In genomic region chr12:88889326-88890110, GRCh38 we compare ENCODE assay signal across 28 cellular contexts.
DNase-seq lines count a peak whose midpoint lies in the region; ATAC-seq, FAIRE-seq and TF ChIP-seq lines count a peak whose summit lies in the region.
"Had no signal": no experiment of that assay in that cellular context is flagged by ENCODE, and none has a peak within 500 bp of the region (broad histone marks: within the 10 kb centered on the region; RNA-seq: fewer than 3 reads in every experiment).

No MANE protein-coding gene starts in this region.

- intact Hi-C loops in IMR-90 (cut with micrococcal nuclease), result no loop called here
- intact Hi-C loops in mammary epithelial cell (cut with micrococcal nuclease), result no loop called here
- intact Hi-C loops in heart right ventricle (cut with DNase I), result no loop called here

- no peak overlapping the region for H4K5ac ChIP-seq in IMR-90 (ENCODE audit: low read depth, low read length)

- no peaks in the 10 kb centered on the region for H3K9me3 ChIP-seq in A549
- no peaks in the 10 kb centered on the region for H3K9me3 ChIP-seq in IMR-90 (ENCODE audit: control insufficient read depth, insufficient read depth, low read length)
- H3K9me3 ChIP-seq in mammary epithelial cell (replicated peaks; ENCODE audit: insufficient read depth, low read length), result no peaks in the 10 kb centered on the region
- no peaks in the 10 kb centered on the region for H3K9me3 ChIP-seq in heart right ventricle
- H3K9me3 ChIP-seq: BLaER1 treated with 17β-estradiol and CSF1 and Interleukin-3, amounts not matched to agents 10 nM and 100 nM; lower lobe of right lung; sigmoid colon; upper lobe of left lung had no signal

- no peak overlapping the region for H2AK9ac ChIP-seq in IMR-90 (replicated peaks; ENCODE audit: low read depth, low read length, poor library complexity)

- H3K36me3 ChIP-seq in IMR-90 (ENCODE audit: control insufficient read depth, insufficient read depth, low read length) (no peaks in the 10 kb centered on the region), mammary epithelial cell (ENCODE audit: insufficient read depth, low read length) (no peaks in the 10 kb centered on the region), heart right ventricle (no peaks in the 10 kb centered on the region)
- H3K36me3 ChIP-seq: BLaER1 treated with 17β-estradiol and CSF1 and Interleukin-3, amounts not matched to agents 10 nM and 100 nM; lower lobe of right lung; sigmoid colon; upper lobe of left lung had no signal

- H4K20me1 ChIP-seq in IMR-90 (ENCODE audit: insufficient read depth, low read length) (no peaks in the 10 kb centered on the region), mammary epithelial cell (ENCODE audit: insufficient read depth, low read length) (no peaks in the 10 kb centered on the region)
- H4K20me1 ChIP-seq: BLaER1 treated with 17β-estradiol and CSF1 and Interleukin-3, amounts not matched to agents 10 nM and 100 nM had no signal

- TF ChIP-seq RAD21 in A549 (conservative IDR thresholded peaks at IDR 0.05 in 1 of 2, IDR thresholded peaks at IDR 0.05 in 1 of 2) (no peak), IMR-90 (IDR thresholded peaks at IDR 0.05; ENCODE audit: low read length) (no peak)

- POLR2A ChIA-PET in A549 (lab: Yijun Ruan, JAX), result no interaction called here
- POLR2A ChIA-PET in IMR-90 (lab: Charles Lee; ENCODE audit: unreplicated experiment), result no interaction called here

- no TSS peak for BruUV-seq in IMR-90 (replicated peaks; lab: Mats Ljungman, UMichigan)
- no TSS peak for BruUV-seq in mammary epithelial cell (replicated peaks; lab: Mats Ljungman, UMichigan)

- no peak overlapping the region for H4K91ac ChIP-seq in IMR-90 (ENCODE audit: insufficient read depth, low read depth, low read length)

- H3K27me3 Mint-ChIP-seq in activated T-cell treated with anti-CD3 and anti-CD28 coated beads, Interleukin-2, amount 50 U/mL, for 72 hours (ENCODE audit: low read depth), result no peaks in the 10 kb centered on the region
- H3K27me3 Mint-ChIP-seq: central memory CD8-positive, alpha-beta T cell; progenitor cell of endocrine pancreas had no signal

- no peak overlapping the region for H3K23ac ChIP-seq in IMR-90 (ENCODE audit: low read depth, low read length)

- no peaks in the 10 kb centered on the region for H3K27me3 ChIP-seq in IMR-90 (ENCODE audit: control insufficient read depth, insufficient read depth, low read length)
- no peaks in the 10 kb centered on the region for H3K27me3 ChIP-seq in mammary epithelial cell (ENCODE audit: insufficient read depth, low read length)
- no peaks in the 10 kb centered on the region for H3K27me3 ChIP-seq in heart right ventricle
- H3K27me3 ChIP-seq: BLaER1 treated with 17β-estradiol and CSF1 and Interleukin-3, amounts not matched to agents 10 nM and 100 nM; dorsolateral prefrontal cortex; sigmoid colon; upper lobe of left lung had no signal

- DNase-seq in A549 (ENCODE audit: low read depth in 1 of 2, low spot score in 1 of 2), result no peak
- peak; percentile 70 for DNase-seq in IMR-90
- peak; percentile 36 for DNase-seq in mammary epithelial cell
- peak; percentile 16 for DNase-seq in fibroblast of the conjunctiva (ENCODE audit: low read depth)
- DNase-seq in activated T-cell treated with anti-CD3 and anti-CD28 coated beads, Interleukin-2, amount 50 U/mL, for 72 hours, result no peak
- no peak for DNase-seq in superior temporal gyrus (ENCODE audit: extremely low spot score)
- no peak for DNase-seq in heart right ventricle
- DNase-seq: 8988T; activated CD4-positive, alpha-beta T cell treated with anti-CD3 and anti-CD28 coated beads for 4 hours; activated naive CD4-positive, alpha-beta T cell treated with Interleukin-2 at 50 U/mL for 16 hours; activated T-cell treated with anti-CD3 and anti-CD28 coated beads, Interleukin-2, amount 50 U/mL, for 4 hours; amniotic stem cell; COR-L47; DMS79 treated with DMSO at 0.1 percent for 48 hours; dorsolateral prefrontal cortex; lower lobe of right lung; NCI-H1105 treated with DMSO at 0.1 percent for 48 hours; NCI-H2029 treated with DMSO at 0.1 percent for 48 hours; NCI-H2227 treated with DMSO at 0.1 percent for 48 hours; sigmoid colon; upper lobe of left lung had no signal

- no peak overlapping the region for H3K14ac ChIP-seq in IMR-90 (replicated peaks; ENCODE audit: low read depth, low read length)

- H3K79me2 ChIP-seq in mammary epithelial cell (ENCODE audit: insufficient read depth, low read length), result no peaks in the 10 kb centered on the region

- no peak overlapping the region for H2BK15ac ChIP-seq in IMR-90 (ENCODE audit: low read depth, low read length)

- H3K27ac Mint-ChIP-seq in activated T-cell treated with anti-CD3 and anti-CD28 coated beads, Interleukin-2, amount 50 U/mL, for 72 hours, result no peak overlapping the region
- H3K27ac Mint-ChIP-seq: IgD-negative memory B cell; progenitor cell of endocrine pancreas; T-helper 2 cell treated with Interferon-gamma antibody and Interleukin-4, amounts not matched to agents 5 μg/mL and 100 μg/mL, for 36 hours had no signal

- no peak overlapping the region for H2BK20ac ChIP-seq in IMR-90 (ENCODE audit: low read depth, low read length)

- H3K4me3 ChIP-seq in A549 (no peak overlapping the region), IMR-90 (ENCODE audit: insufficient read depth, low read depth, low read length) (no peak overlapping the region), mammary epithelial cell (replicated peaks in 1 of 3; ENCODE audit: insufficient read depth in 1 of 3, low read depth in 2 of 3, low read length in 3 of 3) (no peak overlapping the region), heart right ventricle (no peak overlapping the region)
- H3K4me3 ChIP-seq: BLaER1 treated with 17β-estradiol and CSF1 and Interleukin-3, amounts not matched to agents 10 nM and 100 nM; dorsolateral prefrontal cortex; lower lobe of right lung; sigmoid colon; upper lobe of left lung had no signal

- no peak overlapping the region for H3K4ac ChIP-seq in IMR-90 (ENCODE audit: low read depth, low read length)

- in situ Hi-C loops in IMR-90 (cut with MboI; ENCODE audit: low sequenced_read_pairs) (no loop called here), mammary epithelial cell (cut with MboI; ENCODE audit: low sequenced_read_pairs in 2 of 2) (no loop called here)

- H3K36me3 Mint-ChIP-seq in activated T-cell treated with anti-CD3 and anti-CD28 coated beads, Interleukin-2, amount 50 U/mL, for 72 hours (ENCODE audit: insufficient read depth in 2 of 2), result no peaks in the 10 kb centered on the region
- H3K36me3 Mint-ChIP-seq: IgD-negative memory B cell had no signal

- 68% methylated on average over 2 of the region's 2 CpGs for WGBS in A549 (ENCODE audit: missing lambda C conversion rate)
- WGBS in IMR-90 (ENCODE audit: extremely low coverage in 2 of 2, insufficient read length in 1 of 2), 2 experiments, result no CpG with 5 or more reads among the region's 2 CpGs
- WGBS in mammary epithelial cell (ENCODE audit: low coverage, missing lambda C conversion rate), result 51% methylated on average over 2 of the region's 2 CpGs
- 87 to 93% methylated on average over 2 of the region's 2 CpGs for WGBS in heart right ventricle, 2 donors

- no peak overlapping the region for H2AFZ ChIP-seq in IMR-90 (replicated peaks; ENCODE audit: low read length, poor library complexity)
- no peak overlapping the region for H2AFZ ChIP-seq in mammary epithelial cell (ENCODE audit: low read depth, low read length)

- H3K9ac ChIP-seq in IMR-90 (ENCODE audit: low read depth, low read length), result no peak overlapping the region
- no peak overlapping the region for H3K9ac ChIP-seq in mammary epithelial cell (ENCODE audit: insufficient read depth, low read length)
- H3K9ac ChIP-seq: BLaER1 treated with 17β-estradiol and CSF1 and Interleukin-3, amounts not matched to agents 10 nM and 100 nM had no signal

- no peak for TF ChIP-seq CTCF in A549 (IDR thresholded peaks at IDR 0.05)
- no peak for TF ChIP-seq CTCF in IMR-90 (conservative IDR thresholded peaks at IDR 0.05; ENCODE audit: low read depth, low read length)
- no peak for TF ChIP-seq CTCF in mammary epithelial cell (conservative IDR thresholded peaks at IDR 0.05 in 1 of 2, IDR thresholded peaks at IDR 0.05 in 1 of 2; ENCODE audit: extremely low read depth in 1 of 2, insufficient read depth in 1 of 2, low read depth in 1 of 2, low read length in 2 of 2)
- TF ChIP-seq CTCF in heart right ventricle (IDR thresholded peaks at IDR 0.05), result no peak

- H3K9me3 Mint-ChIP-seq in activated T-cell treated with anti-CD3 and anti-CD28 coated beads, Interleukin-2, amount 50 U/mL, for 72 hours, result no peaks in the 10 kb centered on the region
- H3K9me3 Mint-ChIP-seq: activated T-cell treated with anti-CD3 and anti-CD28 coated beads, Interleukin-2, amount 50 U/mL, for 4 hours; T-helper 2 cell treated with Interferon-gamma antibody and Interleukin-4, amounts not matched to agents 5 μg/mL and 100 μg/mL, for 36 hours had no signal

- H3K79me1 ChIP-seq in IMR-90 (ENCODE audit: low read depth in 1 of 2, low read length in 2 of 2), result no peaks in the 10 kb centered on the region

- H3K4me1 ChIP-seq in A549, result no peaks in the 10 kb centered on the region
- no peaks in the 10 kb centered on the region for H3K4me1 ChIP-seq in IMR-90 (ENCODE audit: control insufficient read depth, insufficient read depth, low read length)
- H3K4me1 ChIP-seq in mammary epithelial cell (ENCODE audit: insufficient read depth, low read length), result peaks cover 7% of the 10 kb centered on the region
- H3K4me1 ChIP-seq in heart right ventricle, result no peaks in the 10 kb centered on the region
- H3K4me1 ChIP-seq: lower lobe of right lung had no signal

- ATAC-seq in A549, result no peak
- no peak for ATAC-seq in IMR-90 (ENCODE audit: low read depth)
- no peak for ATAC-seq in activated T-cell treated with anti-CD3 and anti-CD28 coated beads, Interleukin-2, amount 50 U/mL, for 72 hours (replicated peaks in 1 of 2)
- no peak for ATAC-seq in GM18505 (IDR thresholded peaks at IDR 0.05; ENCODE audit: unreplicated experiment)
- ATAC-seq in heart right ventricle, result no peak
- ATAC-seq: activated T-cell treated with anti-CD3 and anti-CD28 coated beads, Interleukin-2, amount 50 U/mL, for 4 hours; lower lobe of right lung had no signal

- H2BK120ac ChIP-seq in IMR-90 (ENCODE audit: low read depth, low read length), result no peak overlapping the region

- FAIRE-seq in A549 (lab: Jason Lieb, UNC), result peak; percentile 18

- H3K18ac ChIP-seq in IMR-90 (ENCODE audit: low read depth, low read length), result no peak overlapping the region

- TF ChIP-seq POLR2A in A549 (IDR thresholded peaks at IDR 0.05; ENCODE audit: low read length), result no peak
- TF ChIP-seq POLR2A in IMR-90 (IDR thresholded peaks at IDR 0.05; ENCODE audit: low read depth, low read length), result no peak
- no peak for TF ChIP-seq POLR2A in GM18505 (IDR thresholded peaks at IDR 0.05; ENCODE audit: borderline replicate concordance, extremely low read depth, insufficient read depth, insufficient read length)

- CTCF ChIA-PET in A549 (lab: Yijun Ruan, JAX), result interaction anchor here (1.0 kb wide), 1 partner anchor 9 kb away, joined by 3 read pairs; no protein-coding TSS in a partner anchor
- CTCF ChIA-PET in IMR-90 (lab: Yijun Ruan, JAX), result no interaction called here
- CTCF ChIA-PET in mammary epithelial cell (lab: Charles Lee; ENCODE audit: low non-redundant PET), result no interaction called here

- no peak overlapping the region for H4K8ac ChIP-seq in IMR-90 (ENCODE audit: low read depth in 2 of 2, low read length in 2 of 2)

- dilution Hi-C loops in IMR-90 (cut with HindIII; ENCODE audit: low sequenced_read_pairs, unreplicated experiment) (no loop called here), mammary epithelial cell (cut with HindIII; ENCODE audit: low sequenced_read_pairs) (no loop called here)

- H3K9me1 ChIP-seq in IMR-90 (ENCODE audit: insufficient read depth, low read length), result no peaks in the 10 kb centered on the region

- TF ChIP-seq EP300 in A549 (IDR thresholded peaks at IDR 0.05), result no peak

- peak overlapping the region; percentile 7 for H2BK5ac ChIP-seq in IMR-90 (ENCODE audit: low read depth, low read length, poor library complexity, severe bottlenecking)

- no peak overlapping the region for H3K4me3 Mint-ChIP-seq in activated T-cell treated with anti-CD3 and anti-CD28 coated beads, Interleukin-2, amount 50 U/mL, for 72 hours
- H3K4me3 Mint-ChIP-seq: activated T-cell treated with anti-CD3 and anti-CD28 coated beads, Interleukin-2, amount 50 U/mL, for 4 hours; central memory CD8-positive, alpha-beta T cell; IgD-negative memory B cell; T-helper 2 cell treated with Interferon-gamma antibody and Interleukin-4, amounts not matched to agents 5 μg/mL and 100 μg/mL, for 36 hours had no signal

- H3K4me2 ChIP-seq in A549 (no peak overlapping the region), IMR-90 (ENCODE audit: low read depth, low read length) (no peak overlapping the region), mammary epithelial cell (ENCODE audit: insufficient read depth, low read depth, low read length) (no peak overlapping the region)
- H3K4me2 ChIP-seq: BLaER1 treated with 17β-estradiol and CSF1 and Interleukin-3, amounts not matched to agents 10 nM and 100 nM had no signal

- no peak overlapping the region for H3K56ac ChIP-seq in IMR-90 (ENCODE audit: extremely low read depth, insufficient read depth, low read length)

- H2AK5ac ChIP-seq in IMR-90 (ENCODE audit: low read depth, low read length), result no peak overlapping the region

- H3K4me1 Mint-ChIP-seq in activated T-cell treated with anti-CD3 and anti-CD28 coated beads, Interleukin-2, amount 50 U/mL, for 72 hours (ENCODE audit: low read depth), result no peaks in the 10 kb centered on the region
- H3K4me1 Mint-ChIP-seq: central memory CD8-positive, alpha-beta T cell; IgD-negative memory B cell had no signal

- H3K27ac ChIP-seq in A549 (no peak overlapping the region), IMR-90 (ENCODE audit: insufficient read depth, low read length) (no peak overlapping the region), mammary epithelial cell (ENCODE audit: insufficient read depth, low read depth, low read length) (no peak overlapping the region), heart right ventricle (no peak overlapping the region)
- H3K27ac ChIP-seq: BLaER1 treated with 17β-estradiol and CSF1 and Interleukin-3, amounts not matched to agents 10 nM and 100 nM; dorsolateral prefrontal cortex; lower lobe of right lung; RWPE1; sigmoid colon; upper lobe of left lung had no signal

Comparison
In these comparisons a context has a peak if more than half of its experiments do, and no peak if none do; other contexts are left out.
1. DNase-seq: peak in IMR-90 (single experiment), mammary epithelial cell (single experiment) and fibroblast of the conjunctiva (single experiment); none in A549 (0 of 2), activated T-cell treated with anti-CD3 and anti-CD28 coated beads, Interleukin-2, amount 50 U/mL, for 72 hours (0 of 2), superior temporal gyrus (single experiment) and heart right ventricle (0 of 2).